In the genomic region with DNA sequence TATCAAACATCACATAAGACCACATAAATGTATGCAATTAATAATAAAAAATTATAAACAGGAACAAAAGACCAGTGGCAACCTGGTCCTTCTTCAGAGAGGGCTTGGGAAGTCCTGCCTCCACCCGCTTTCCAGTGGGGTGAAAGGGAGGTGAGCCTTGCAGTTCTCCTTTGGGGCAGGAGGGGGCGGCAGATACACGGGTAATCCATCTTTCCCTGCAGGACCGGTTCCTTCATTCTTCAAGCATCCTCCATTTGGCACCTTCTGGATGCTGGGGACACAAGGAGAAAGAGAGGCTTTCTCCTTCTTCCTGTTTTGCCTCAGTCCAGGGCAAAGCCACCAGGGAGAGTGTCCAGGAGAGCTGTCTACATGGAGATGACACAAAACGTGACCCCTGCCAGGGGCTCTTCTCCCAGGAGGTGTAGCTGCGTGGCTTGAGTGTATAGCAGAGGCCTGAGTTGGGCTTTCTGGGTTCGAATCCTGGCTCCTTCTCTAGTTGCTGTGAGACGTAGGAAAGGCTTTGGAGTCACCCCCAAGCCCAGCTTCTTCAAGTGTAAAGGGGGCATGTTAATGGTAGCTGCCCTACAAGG, we compare ENCODE assay signal across 8 cellular contexts. TPM values are rescaled to one million over a fixed set of nuclear protein-coding genes. Genes with fewer than 3 reads are reported as not detected.
DNase-seq lines count a peak whose midpoint lies in the region; ATAC-seq and TF ChIP-seq lines count a peak whose summit lies in the region.

No MANE protein-coding gene starts in this region.

- TF ChIP-seq CTCF in BJ (IDR thresholded peaks at IDR 0.05; ENCODE audit: insufficient read depth, low read depth, low read length) (peak; percentile 95), HEK293 (tag by site-specific recombination; IDR thresholded peaks at IDR 0.05) (peak; percentile 80), epithelial cell of esophagus (IDR thresholded peaks at IDR 0.05; ENCODE audit: insufficient read depth, low read depth, low read length, missing control alignments) (peak; percentile 98)

- no peaks in the 10 kb centered on the region for H3K4me1 ChIP-seq in HEK293 (ENCODE audit: control insufficient read depth, insufficient read depth, low read length)

- no peaks in the 10 kb centered on the region for H3K9me3 ChIP-seq in HEK293 (ENCODE audit: control insufficient read depth, insufficient read depth, low read depth, low read length)

- no peaks in the 10 kb centered on the region for H3K9me3 Mint-ChIP-seq in activated CD8-positive, alpha-beta memory T cell treated with anti-CD3 and anti-CD28 coated beads, Interleukin-2, amount 10 ng/mL, durations not matched to agents 7 days and 5 days (ENCODE audit: low read depth)
- peaks cover 2% of the 10 kb centered on the region for H3K9me3 Mint-ChIP-seq in stimulated activated effector memory CD8-positive, alpha-beta T cell treated with anti-CD3 and anti-CD28 coated beads, Interleukin-12 subunit alpha, Interleukin-12 subunit beta, amount 100 ng/mL, for 72 hours

- no peak overlapping the region for H3K4me3 Mint-ChIP-seq in activated CD8-positive, alpha-beta memory T cell treated with anti-CD3 and anti-CD28 coated beads, Interleukin-2, amount 10 ng/mL, durations not matched to agents 7 days and 5 days
- H3K4me3 Mint-ChIP-seq in stimulated activated effector memory CD8-positive, alpha-beta T cell treated with anti-CD3 and anti-CD28 coated beads, Interleukin-12 subunit alpha, Interleukin-12 subunit beta, amount 100 ng/mL, for 72 hours, result no peak overlapping the region

- H3K36me3 ChIP-seq in BJ (ENCODE audit: control insufficient read depth, insufficient read depth, low read length) (no peaks in the 10 kb centered on the region), HEK293 (ENCODE audit: control insufficient read depth in 2 of 2, insufficient read depth in 1 of 2, low read length in 2 of 2) (no peaks in the 10 kb centered on the region)

- no peak overlapping the region for H3K27ac Mint-ChIP-seq in activated CD8-positive, alpha-beta memory T cell treated with anti-CD3 and anti-CD28 coated beads, Interleukin-2, amount 10 ng/mL, durations not matched to agents 7 days and 5 days
- H3K27ac Mint-ChIP-seq in stimulated activated effector memory CD8-positive, alpha-beta T cell treated with anti-CD3 and anti-CD28 coated beads, Interleukin-12 subunit alpha, Interleukin-12 subunit beta, amount 100 ng/mL, for 72 hours, result no peak overlapping the region

- DNase-seq in BJ (ENCODE audit: low read depth) (no peak), NOMO-1 treated with dmso at 0.1 percent for 144 hours (lab: John Stamatoyannopoulos, UW; ENCODE audit: unreplicated experiment) (peak; percentile 53), epithelial cell of esophagus (ENCODE audit: low read depth) (peak; percentile 78), myocyte (ENCODE audit: low read depth) (peak; percentile 73)
- DNase-seq in activated CD8-positive, alpha-beta memory T cell treated with anti-CD3 and anti-CD28 coated beads, Interleukin-2, amount 10 ng/mL, durations not matched to agents 7 days and 5 days, result peak; percentile 77
- peak; percentile 66 to 87 for DNase-seq in stimulated activated effector memory CD8-positive, alpha-beta T cell treated with anti-CD3 and anti-CD28 coated beads, Interleukin-12 subunit alpha, Interleukin-12 subunit beta, amount 100 ng/mL, for 72 hours (ENCODE audit: low spot score in 2 of 2)

- peaks cover 3% of the 10 kb centered on the region; the same call in 1 of the 2 replicates for H3K27me3 ChIP-seq in BJ (ENCODE audit: control insufficient read depth, insufficient read depth, low read length)

- peak; percentile 83 for ATAC-seq in activated CD8-positive, alpha-beta memory T cell treated with anti-CD3 and anti-CD28 coated beads, Interleukin-2, amount 10 ng/mL, durations not matched to agents 7 days and 5 days
- peak; percentile 75 for ATAC-seq in stimulated activated effector memory CD8-positive, alpha-beta T cell treated with anti-CD3 and anti-CD28 coated beads, Interleukin-12 subunit alpha, Interleukin-12 subunit beta, amount 100 ng/mL, for 72 hours
- ATAC-seq in HG03378 (IDR thresholded peaks at IDR 0.05; ENCODE audit: unreplicated experiment), result no peak

- peaks cover 5% of the 10 kb centered on the region for H3K4me1 Mint-ChIP-seq in activated CD8-positive, alpha-beta memory T cell treated with anti-CD3 and anti-CD28 coated beads, Interleukin-2, amount 10 ng/mL, durations not matched to agents 7 days and 5 days
- peaks cover 4% of the 10 kb centered on the region for H3K4me1 Mint-ChIP-seq in stimulated activated effector memory CD8-positive, alpha-beta T cell treated with anti-CD3 and anti-CD28 coated beads, Interleukin-12 subunit alpha, Interleukin-12 subunit beta, amount 100 ng/mL, for 72 hours

- CTCF ChIA-PET in BJ (lab: Yijun Ruan, JAX) (interaction anchor here (0.6 to 6.6 kb wide), 23 partner anchors 10 to 1160 kb away, joined by 3 to 45 read pairs (median 3); no protein-coding TSS in a partner anchor), HEK293 (lab: Yijun Ruan, JAX) (interaction anchor here (0.6 to 5.5 kb wide), 33 partner anchors 9 to 1503 kb away, joined by 3 to 65 read pairs (median 4); no protein-coding TSS in a partner anchor)
- CTCF ChIA-PET in activated CD8-positive, alpha-beta memory T cell treated with anti-CD3 and anti-CD28 coated beads, Interleukin-2, amount 10 ng/mL, durations not matched to agents 7 days and 5 days (lab: Charles Lee), result interaction anchor here (0.7 to 5.1 kb wide), 23 partner anchors 8 to 1279 kb away, joined by 3 to 44 read pairs (median 4); partner anchors contain the start of gene RPLP1

- POLR2A ChIA-PET in BJ (lab: Charles Lee), result no interaction called here
- POLR2A ChIA-PET in HEK293 (lab: Yijun Ruan, JAX), result interaction anchor here (0.6 kb wide), 1 partner anchor 678 kb away, joined by 4 read pairs; no protein-coding TSS in a partner anchor

- peaks cover 56% of the 10 kb centered on the region for H3K27me3 Mint-ChIP-seq in activated CD8-positive, alpha-beta memory T cell treated with anti-CD3 and anti-CD28 coated beads, Interleukin-2, amount 10 ng/mL, durations not matched to agents 7 days and 5 days

- H3K36me3 Mint-ChIP-seq in activated CD8-positive, alpha-beta memory T cell treated with anti-CD3 and anti-CD28 coated beads, Interleukin-2, amount 10 ng/mL, durations not matched to agents 7 days and 5 days, result peaks cover 2% of the 10 kb centered on the region
- no peaks in the 10 kb centered on the region for H3K36me3 Mint-ChIP-seq in stimulated activated effector memory CD8-positive, alpha-beta T cell treated with anti-CD3 and anti-CD28 coated beads, Interleukin-12 subunit alpha, Interleukin-12 subunit beta, amount 100 ng/mL, for 72 hours

- H3K4me3 ChIP-seq in BJ (ENCODE audit: low read depth, low read length) (no peak overlapping the region), HEK293 (ENCODE audit: low read depth, low read length) (no peak overlapping the region), epithelial cell of esophagus (ENCODE audit: low read length) (no peak overlapping the region)

- H3K27ac ChIP-seq in HEK293 (ENCODE audit: extremely low read depth, low read depth, low read length), result no peak overlapping the region

TF ChIP-seq in HEK293, 187 proteins besides CTCF, POLR2A, EP300 and RAD21 (continues in another document):
- peak; percentile 74 for TF ChIP-seq ZNF366 (tag by site-specific recombination; conservative IDR thresholded peaks at IDR 0.05)
- peak; percentile 85 for TF ChIP-seq IKZF3 (tag by site-specific recombination; IDR thresholded peaks at IDR 0.05)
- TF ChIP-seq HOXC10 (CRISPR knock-in tag; IDR thresholded peaks at IDR 0.05), result no peak
- no peak for TF ChIP-seq GLIS2 (tag by site-specific recombination; IDR thresholded peaks at IDR 0.05)
- 0 out of 2 replicates have a peak, but pooled peaks have one; percentile 46 for TF ChIP-seq ZNF362 (tag by site-specific recombination; IDR thresholded peaks at IDR 0.05)
- TF ChIP-seq ZBTB17 (tag by site-specific recombination; IDR thresholded peaks at IDR 0.05), result peak; percentile 41; the same call in 1 of the 2 replicates
- TF ChIP-seq ZNF654 (tag by site-specific recombination; IDR thresholded peaks at IDR 0.05; ENCODE audit: low read depth), result peak; percentile 96
- no peak for TF ChIP-seq ZBTB7A (tag by site-specific recombination; IDR thresholded peaks at IDR 0.05; ENCODE audit: low read depth)
- peak; percentile 96 for TF ChIP-seq ZNF792 (tag by site-specific recombination; IDR thresholded peaks at IDR 0.05)
- TF ChIP-seq ZEB2 (tag by site-specific recombination; IDR thresholded peaks at IDR 0.05), result no peak
- no peak for TF ChIP-seq ZFP3 (tag by site-specific recombination; IDR thresholded peaks at IDR 0.05; ENCODE audit: low read depth)
- no peak for TF ChIP-seq ZNF544 (tag by site-specific recombination; IDR thresholded peaks at IDR 0.05)
- TF ChIP-seq ZNF521 (tag by site-specific recombination; IDR thresholded peaks at IDR 0.05), result no peak
- no peak for TF ChIP-seq GLI2 (tag by site-specific recombination; IDR thresholded peaks at IDR 0.05; ENCODE audit: borderline replicate concordance, low read depth)
- TF ChIP-seq GLIS1 (tag by site-specific recombination; IDR thresholded peaks at IDR 0.05), result peak; percentile 10; the same call in 1 of the 2 replicates
- no peak for TF ChIP-seq ZNF37A (tag by site-specific recombination; IDR thresholded peaks at IDR 0.05)
- TF ChIP-seq BCL11A (tag by site-specific recombination; IDR thresholded peaks at IDR 0.05; ENCODE audit: low read depth), result no peak

RNA-seq across cellular contexts. Expression of gene RPLP1, which starts 23.2 kb away (rescaled TPM):
- 1,124 and 1,191 TPM in 2 replicates for polyA plus RNA-seq in BJ (2011; rRNA removed)
- polyA minus RNA-seq in BJ (2011; rRNA and poly(A)+ RNA removed), result 336 and 346 TPM in 2 replicates
- total RNA-seq in activated CD8-positive, alpha-beta memory T cell treated with anti-CD3 and anti-CD28 coated beads, Interleukin-2, amount 10 ng/mL, durations not matched to agents 7 days and 5 days, result 1,000 to 10,000 TPM; 1,405 to 1,605 TPM
- total RNA-seq in myocyte, result 218 and 264 TPM in 2 replicates
- 2,643 TPM for polyA plus RNA-seq in myocyte (2012)
